In genomic region chr3:37217098-37217849, GRCh38 we compare ENCODE assay signal across 23 cellular contexts. TPM values are rescaled to one million over a fixed set of nuclear protein-coding genes. Genes with fewer than 3 reads are reported as not detected.
DNase-seq lines count a peak whose midpoint lies in the region; ATAC-seq and TF ChIP-seq lines count a peak whose summit lies in the region.
"Had no signal": no experiment of that assay in that cellular context is flagged by ENCODE, and none has a peak within 500 bp of the region (broad histone marks: within the 10 kb centered on the region; RNA-seq: fewer than 3 reads in every experiment).

No MANE protein-coding gene starts in this region.

- H3K79me2 ChIP-seq in DND-41 (ENCODE audit: insufficient read depth, low read length) (no peaks in the 10 kb centered on the region), Karpas-422 (ENCODE audit: low read length) (no peaks in the 10 kb centered on the region)

- H3K27me3 Mint-ChIP-seq in CD4-positive, alpha-beta memory T cell = no peaks in the 10 kb centered on the region
- no peaks in the 10 kb centered on the region for H3K27me3 Mint-ChIP-seq in natural killer cell (ENCODE audit: low read depth in 2 of 2)
- H3K27me3 Mint-ChIP-seq: activated CD4-positive, alpha-beta T cell treated with anti-CD3 and anti-CD28 coated beads, Interleukin-2, amount 10 ng/mL, durations not matched to agents 7 days and 5 days had no signal

- peaks cover 50% of the 10 kb centered on the region for H3K4me1 ChIP-seq in CD4-positive, alpha-beta memory T cell (ENCODE audit: insufficient read depth, low read length)
- no peaks in the 10 kb centered on the region for H3K4me1 ChIP-seq in DND-41 (ENCODE audit: insufficient read depth, low read length)
- peaks cover 3% of the 10 kb centered on the region; the same call in 1 of the 2 replicates for H3K4me1 ChIP-seq in Karpas-422 (ENCODE audit: low read length)
- H3K4me1 ChIP-seq in foreskin keratinocyte = peaks cover 22% of the 10 kb centered on the region
- H3K4me1 ChIP-seq: body of pancreas, psoas muscle had no signal

- H3K4me1 Mint-ChIP-seq in CD4-positive, alpha-beta memory T cell = peaks cover 15 to 51% (median 29%) of the 10 kb centered on the region in 4 donors
- peaks cover 26 to 39% of the 10 kb centered on the region in 2 donors for H3K4me1 Mint-ChIP-seq in natural killer cell

- intact Hi-C loops in CD4-positive, alpha-beta memory T cell (cut with micrococcal nuclease) = loop anchor here (10.0 kb wide), 1 partner anchor 102 kb away; no protein-coding TSS in a partner anchor
- intact Hi-C loops in natural killer cell (cut with micrococcal nuclease) = no loop called here

- H3K36me3 ChIP-seq in CD4-positive, alpha-beta memory T cell (ENCODE audit: insufficient read depth, low read length) = no peaks in the 10 kb centered on the region
- H3K36me3 ChIP-seq in DND-41 (ENCODE audit: insufficient read depth, low read length) (no peaks in the 10 kb centered on the region), Karpas-422 (ENCODE audit: insufficient read depth, low read length) (no peaks in the 10 kb centered on the region)
- H3K36me3 ChIP-seq: esophagus muscularis mucosa, heart left ventricle, transverse colon, WERI-Rb-1 had no signal

- H3K9me3 ChIP-seq in CD4-positive, alpha-beta memory T cell (ENCODE audit: control insufficient read depth in 1 of 2, low read length in 2 of 2) = no peaks in the 10 kb centered on the region
- peaks cover 14% of the 10 kb centered on the region for H3K9me3 ChIP-seq in DND-41 (ENCODE audit: insufficient read depth, low read length, severe bottlenecking)
- no peaks in the 10 kb centered on the region for H3K9me3 ChIP-seq in Karpas-422 (ENCODE audit: low read length)
- H3K9me3 ChIP-seq: body of pancreas, esophagus muscularis mucosa, heart left ventricle, psoas muscle, transverse colon had no signal

- TF ChIP-seq CTCF in DND-41 (IDR thresholded peaks at IDR 0.05; ENCODE audit: borderline replicate concordance, extremely low read depth, low read length, poor library complexity, severe bottlenecking) (no peak), natural killer cell (IDR thresholded peaks at IDR 0.05) (no peak), foreskin keratinocyte (conservative IDR thresholded peaks at IDR 0.05) (no peak)

- peak overlapping the region; percentile 23 to 76 (median 56) for H3K4me3 Mint-ChIP-seq in CD4-positive, alpha-beta memory T cell
- peak overlapping the region; percentile 73 for H3K4me3 Mint-ChIP-seq in natural killer cell
- H3K4me3 Mint-ChIP-seq: activated CD4-positive, alpha-beta T cell treated with anti-CD3 and anti-CD28 coated beads, Interleukin-2, amount 10 ng/mL, durations not matched to agents 7 days and 5 days had no signal

- H3K4me2 ChIP-seq in DND-41 (ENCODE audit: insufficient read depth, low read length) = no peak overlapping the region
- H3K4me2 ChIP-seq in Karpas-422 (ENCODE audit: low read depth, low read length, poor library complexity, severe bottlenecking) = no peak overlapping the region

- H3K36me3 Mint-ChIP-seq in CD4-positive, alpha-beta memory T cell = no peaks in the 10 kb centered on the region
- H3K36me3 Mint-ChIP-seq in natural killer cell = no peaks in the 10 kb centered on the region

- DNase-seq in CD4-positive, alpha-beta memory T cell = peak in 2 of 5 donors; percentile 45 to 48
- peak; percentile 27 for DNase-seq in DND-41
- DNase-seq in activated effector memory CD4-positive, alpha-beta T cell treated with anti-CD3 and anti-CD28 coated beads, Interleukin-2, amount 50 U/mL, for 16 hours = peak; percentile 64
- DNase-seq in natural killer cell = no peak
- DNase-seq in Ammon's horn (ENCODE audit: low spot score) = no peak
- no peak for DNase-seq in Karpas-422
- no peak for DNase-seq in foreskin keratinocyte
- DNase-seq: activated CD4-positive, alpha-beta T cell treated with anti-CD3 and anti-CD28 coated beads, Interleukin-2, amount 10 ng/mL, durations not matched to agents 7 days and 5 days; dermis blood vessel endothelial cell; foreskin fibroblast; kidney; MV-4-11; NCI-H146; NCI-H82; SIG-M5; stimulated activated CD4-positive, alpha-beta T cell treated with anti-CD3 and anti-CD28 coated beads, Interleukin-4, amount 100 ng/mL, for 4 hours; T1000; transverse colon; WERI-Rb-1 had no signal

- H2AFZ ChIP-seq in DND-41 (ENCODE audit: low read depth, low read length) (no peak overlapping the region), Karpas-422 (ENCODE audit: low read length) (no peak overlapping the region)

- H3K9ac ChIP-seq in DND-41 (ENCODE audit: low read depth, low read length) (no peak overlapping the region), Karpas-422 (ENCODE audit: low read length) (no peak overlapping the region)

- H3K9me3 Mint-ChIP-seq in CD4-positive, alpha-beta memory T cell = no peaks in the 10 kb centered on the region
- H3K9me3 Mint-ChIP-seq in natural killer cell = no peaks in the 10 kb centered on the region
- H3K9me3 Mint-ChIP-seq: activated CD4-positive, alpha-beta T cell treated with anti-CD3 and anti-CD28 coated beads, Interleukin-2, amount 10 ng/mL, durations not matched to agents 7 days and 5 days had no signal

- H3K4me3 ChIP-seq in CD4-positive, alpha-beta memory T cell (ENCODE audit: low read length in 2 of 2) = no peak overlapping the region
- H3K4me3 ChIP-seq in DND-41 (ENCODE audit: low read depth in 1 of 2, low read length in 2 of 2) (no peak overlapping the region), Karpas-422 (ENCODE audit: low read length) (no peak overlapping the region)
- H3K4me3 ChIP-seq: body of pancreas, esophagus muscularis mucosa, heart left ventricle, psoas muscle, transverse colon had no signal

- H3K9me2 ChIP-seq in Karpas-422 (replicated peaks; ENCODE audit: insufficient read depth, low read length) = no peaks in the 10 kb centered on the region

- ATAC-seq in DND-41 (ENCODE audit: insufficient read depth, low read depth) (0 out of 3 replicates have a peak, but pooled peaks have one; percentile 50), natural killer cell (peak; percentile 53 to 67 (median 64)), foreskin keratinocyte (no peak)
- ATAC-seq: body of pancreas had no signal

- CTCF ChIA-PET in CD4-positive, alpha-beta memory T cell (lab: Charles Lee; ENCODE audit: partially characterized antibody) = interaction anchor here (0.8 to 1.8 kb wide), 6 partner anchors 9 to 224 kb away, joined by 3 to 8 read pairs (median 3); partner anchors contain the start of genes EPM2AIP1 and MLH1

- peak overlapping the region; percentile 19 to 90 (median 74) for H3K27ac Mint-ChIP-seq in CD4-positive, alpha-beta memory T cell
- H3K27ac Mint-ChIP-seq in natural killer cell = peak overlapping the region; percentile 67 to 84
- H3K27ac Mint-ChIP-seq: activated CD4-positive, alpha-beta T cell treated with anti-CD3 and anti-CD28 coated beads, Interleukin-2, amount 10 ng/mL, durations not matched to agents 7 days and 5 days had no signal

- POLR2A ChIA-PET in CD4-positive, alpha-beta memory T cell (lab: Charles Lee; ENCODE audit: partially characterized antibody) = interaction anchor here (0.8 to 1.7 kb wide), 5 partner anchors 24 to 225 kb away, joined by 3 to 7 read pairs (median 4); partner anchors contain the start of genes EPM2AIP1 and MLH1

- H3K27me3 ChIP-seq in CD4-positive, alpha-beta memory T cell (ENCODE audit: insufficient read depth, low read length) = no peaks in the 10 kb centered on the region
- H3K27me3 ChIP-seq in DND-41 (ENCODE audit: insufficient read depth, low read length, poor library complexity) (no peaks in the 10 kb centered on the region), Karpas-422 (ENCODE audit: low read length) (no peaks in the 10 kb centered on the region), foreskin keratinocyte (no peaks in the 10 kb centered on the region)
- H3K27me3 ChIP-seq: body of pancreas, esophagus muscularis mucosa, heart left ventricle, transverse colon had no signal

- peak overlapping the region; percentile 49 for H3K27ac ChIP-seq in CD4-positive, alpha-beta memory T cell (ENCODE audit: low read depth, low read length)
- H3K27ac ChIP-seq in DND-41 (ENCODE audit: low read length) = no peak overlapping the region
- H3K27ac ChIP-seq in Karpas-422 (ENCODE audit: low read length) = no peak overlapping the region
- H3K27ac ChIP-seq in foreskin keratinocyte = no peak overlapping the region
- H3K27ac ChIP-seq: body of pancreas, esophagus muscularis mucosa, psoas muscle, transverse colon, WERI-Rb-1 had no signal

- H4K20me1 ChIP-seq in DND-41 (ENCODE audit: insufficient read depth, low read length) (no peaks in the 10 kb centered on the region), Karpas-422 (ENCODE audit: insufficient read depth, low read depth, low read length) (no peaks in the 10 kb centered on the region)

RNA-seq across cellular contexts. Expression of gene GOLGA4, which starts 25.8 kb away (rescaled TPM):
- total RNA-seq in CD4-positive, alpha-beta memory T cell = 10 to 100 TPM; 66.6 to 75.7 TPM
- 10 to 100 TPM in 1 of 2 donors, 1 to 10 TPM in 1; 2.4 to 39.5 TPM for polyA plus RNA-seq in CD4-positive, alpha-beta memory T cell
- total RNA-seq in natural killer cell = 10 to 100 TPM; 73.4 to 88.6 (median 80.0) TPM
- 30.9 and 33.7 TPM in 2 replicates for total RNA-seq in Karpas-422 (2014; rRNA removed; shearing (Covaris generic); ENCODE audit: low replicate concordance)
- total RNA-seq in foreskin keratinocyte = 72.8 and 74.1 TPM in 2 replicates
- polyA plus RNA-seq in foreskin keratinocyte = 24.4 and 25.9 TPM in 2 replicates

RNA-seq across cellular contexts. Expression of gene LRRFIP2, which starts 42.9 kb away (rescaled TPM):
- 10 to 100 TPM; 27.3 to 29.6 TPM for total RNA-seq in CD4-positive, alpha-beta memory T cell
- polyA plus RNA-seq in CD4-positive, alpha-beta memory T cell = 10 to 100 TPM in 1 of 2 donors, 1 to 10 TPM in 1; 8.2 to 16.7 TPM
- 10 to 100 TPM; 49.0 to 86.1 (median 66.0) TPM for total RNA-seq in natural killer cell
- 43.7 and 45.5 TPM in 2 replicates for total RNA-seq in Karpas-422 (2014; rRNA removed; shearing (Covaris generic); ENCODE audit: low replicate concordance)
- 76.7 and 80.5 TPM in 2 replicates for total RNA-seq in foreskin keratinocyte
- polyA plus RNA-seq in foreskin keratinocyte = 41.6 and 49.1 TPM in 2 replicates

Comparison
In these comparisons a context has a peak if more than half of its experiments do, and no peak if none do; other contexts are left out.
1. DNase-seq: peak in DND-41 (single experiment) and activated effector memory CD4-positive, alpha-beta T cell treated with anti-CD3 and anti-CD28 coated beads, Interleukin-2, amount 50 U/mL, for 16 hours (single experiment); none in natural killer cell (single experiment), Ammon's horn (single experiment), Karpas-422 (single experiment) and foreskin keratinocyte (0 of 2).